In the genomic region with DNA sequence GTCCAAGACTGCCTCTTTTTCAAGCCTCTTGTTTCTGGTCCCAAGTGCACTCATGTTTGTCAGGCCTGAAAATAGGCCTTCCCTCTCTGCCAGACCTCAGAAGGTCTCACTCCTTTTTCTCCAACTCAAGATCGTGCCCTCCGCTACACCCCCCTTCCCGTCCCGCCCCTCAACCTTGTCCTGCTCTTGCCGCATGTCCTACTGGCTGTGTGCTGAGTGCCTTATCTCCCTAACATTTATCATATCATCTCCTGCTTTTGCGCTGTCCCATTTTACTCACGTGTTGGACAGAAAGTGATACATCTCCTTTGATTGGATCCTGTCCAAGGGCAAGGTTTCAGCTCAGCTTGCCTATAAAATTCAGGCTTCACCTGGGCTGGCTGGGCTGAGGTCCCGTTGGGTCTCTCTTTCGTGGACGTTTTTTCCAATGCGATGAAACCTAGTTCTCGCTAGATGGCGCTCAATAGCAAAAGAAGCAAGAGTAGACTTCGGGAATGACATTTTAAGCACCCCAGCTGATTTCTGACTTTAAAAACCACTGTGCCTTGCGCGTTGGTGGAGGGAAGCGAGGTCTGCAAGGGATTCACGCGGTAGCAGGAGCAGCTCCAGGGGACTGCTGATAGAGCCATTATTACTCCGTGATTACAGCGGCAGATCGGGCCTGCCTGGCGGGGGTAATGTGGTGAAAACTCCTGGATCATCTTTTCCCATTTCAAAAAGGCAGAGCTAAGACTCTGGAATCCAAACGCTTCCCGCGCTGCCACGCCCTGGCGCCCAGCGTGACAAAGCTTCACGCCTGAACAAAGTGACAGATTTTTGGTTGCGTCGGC, we compare ENCODE assay signal across 8 cellular contexts.
DNase-seq lines count a peak whose midpoint lies in the region; ATAC-seq and TF ChIP-seq lines count a peak whose summit lies in the region.

No MANE protein-coding gene starts in this region.

- TF ChIP-seq POLR2A in adrenal gland (IDR thresholded peaks at IDR 0.05): no peak

- TF ChIP-seq CTCF in adrenal gland (IDR thresholded peaks at IDR 0.05): peak; percentile 47 to 73 (median 63)
- TF ChIP-seq CTCF in left ventricle myocardium inferior (IDR thresholded peaks at IDR 0.05; ENCODE audit: borderline replicate concordance): peak; percentile 81

- DNase-seq in ELR (ENCODE audit: low read depth) (peak; percentile 85), HT1080 (ENCODE audit: low read depth) (peak; percentile 63), NOMO-1 (lab: John Stamatoyannopoulos, UW; ENCODE audit: unreplicated experiment in 2 of 2) (peak; percentile 72 to 77), adrenal gland (peak; percentile 31 to 73 (median 43)), left ventricle myocardium inferior (no peak), pons (ENCODE audit: low spot score) (peak; percentile 84)
- DNase-seq in effector CD4-positive, alpha-beta T cell: no peak

- H3K4me1 ChIP-seq in adrenal gland (replicated peaks in 1 of 2) (peaks cover 0 to 6% of the 10 kb centered on the region in 2 donors), left ventricle myocardium inferior (peaks cover 8% of the 10 kb centered on the region)

- H3K36me3 ChIP-seq in adrenal gland (replicated peaks in 1 of 2): no peaks in the 10 kb centered on the region
- H3K36me3 ChIP-seq in left ventricle myocardium inferior: no peaks in the 10 kb centered on the region

- 1 to 3% (median 2%) methylated on average over 22 to 32 of the region's 32 CpGs for WGBS in adrenal gland, 4 donors

- ATAC-seq in GM21447 (IDR thresholded peaks at IDR 0.05; ENCODE audit: unreplicated experiment): peak; percentile 87

- H3K9me3 ChIP-seq in adrenal gland (replicated peaks in 1 of 3) (no peaks in the 10 kb centered on the region), left ventricle myocardium inferior (replicated peaks) (no peaks in the 10 kb centered on the region)

- H3K27ac ChIP-seq in adrenal gland: no peak overlapping the region
- no peak overlapping the region for H3K27ac ChIP-seq in left ventricle myocardium inferior (replicated peaks)

- intact Hi-C loops in adrenal gland (cut with DNase I): loop anchor here in 1 of 2 donors (10.0 kb wide), 1 partner anchor 1530 kb away; a partner anchor contains a TSS
- intact Hi-C loops in left ventricle myocardium inferior (cut with micrococcal nuclease): loop anchor here (10.0 kb wide), 1 partner anchor 1520 kb away; no protein-coding TSS in a partner anchor

- H3K27me3 ChIP-seq in adrenal gland (no peaks in the 10 kb centered on the region), left ventricle myocardium inferior (ENCODE audit: low read depth) (no peaks in the 10 kb centered on the region)

- H3K4me3 ChIP-seq in adrenal gland (peak overlapping the region in 1 of 4 donors; percentile 39), left ventricle myocardium inferior (peak overlapping the region; percentile 61)

Comparison
In these comparisons a context has a peak if more than half of its experiments do, and no peak if none do; other contexts are left out.
1. DNase-seq: peak in ELR (single experiment), HT1080 (single experiment), NOMO-1 (2 of 2), adrenal gland (7 of 7) and pons (single experiment); none in left ventricle myocardium inferior (single experiment) and effector CD4-positive, alpha-beta T cell (single experiment).